ENCODE assay signal across 9 cellular contexts in genomic region chr2:174971868-174972781, GRCh38. TPM values are rescaled to one million over a fixed set of nuclear protein-coding genes. Genes with fewer than 3 reads are reported as not detected.
DNase-seq lines count a peak whose midpoint lies in the region; ATAC-seq and TF ChIP-seq lines count a peak whose summit lies in the region.
"Had no signal": no experiment of that assay in that cellular context is flagged by ENCODE, and none has a peak within 500 bp of the region (broad histone marks: within the 10 kb centered on the region; RNA-seq: fewer than 3 reads in every experiment).

No MANE protein-coding gene starts in this region.

- ATAC-seq in HG03280 (IDR thresholded peaks at IDR 0.05; ENCODE audit: unreplicated experiment) (no peak), HG02981 (IDR thresholded peaks at IDR 0.05; ENCODE audit: unreplicated experiment) (no peak)
- ATAC-seq: GM12878 had no signal

- TF ChIP-seq CTCF in brain microvascular endothelial cell (IDR thresholded peaks at IDR 0.05; ENCODE audit: low read depth, low read length, missing control alignments) = no peak

- H3K27me3 ChIP-seq in brain microvascular endothelial cell (replicated peaks) = no peaks in the 10 kb centered on the region

- in situ Hi-C loops in brain microvascular endothelial cell (cut with HindIII; ENCODE audit: low pct_ligation_motif_present, low sequenced_read_pairs) = no loop called here

- DNase-seq in EH (ENCODE audit: low read depth) = peak; percentile 93
- peak; percentile 90 for DNase-seq in NCI-H2029 treated with DMSO at 0.1 percent for 48 hours (lab: John Stamatoyannopoulos, UW)
- peak; percentile 90 for DNase-seq in brain microvascular endothelial cell
- peak; percentile 47 for DNase-seq in mucosa of gallbladder (ENCODE audit: low spot score)
- no peak for DNase-seq in NK-92 treated with Interleukin-12 subunit alpha and Interleukin-12 subunit beta, amount 100 ng/mL, for 24 hours (lab: John Stamatoyannopoulos, UW)
- DNase-seq in KG1 (lab: John Stamatoyannopoulos, UW) = no peak

- H3K27ac ChIP-seq in brain microvascular endothelial cell = peak overlapping the region; percentile 91

- H3K4me3 ChIP-seq in brain microvascular endothelial cell (ENCODE audit: low read depth, low read length) = peak overlapping the region; percentile 3
- H3K4me3 ChIP-seq: GM12878 had no signal

- H3K36me3 ChIP-seq in brain microvascular endothelial cell (replicated peaks) = no peaks in the 10 kb centered on the region

RNA-seq across cellular contexts. Expression of gene CHN1, which starts 33.1 kb away (rescaled TPM):
- 15.3 TPM for total RNA-seq in mucosa of gallbladder

Comparison
In these comparisons a context has a peak if more than half of its experiments do, and no peak if none do; other contexts are left out.
1. DNase-seq: peak in EH (single experiment), NCI-H2029 treated with DMSO at 0.1 percent for 48 hours (single experiment), brain microvascular endothelial cell (single experiment) and mucosa of gallbladder (single experiment); none in NK-92 treated with Interleukin-12 subunit alpha and Interleukin-12 subunit beta, amount 100 ng/mL, for 24 hours (single experiment) and KG1 (single experiment).